Comparison of ENCODE assay signal across 22 cellular contexts in genomic region chr1:68132426-68133130, GRCh38.
"Had no signal": no experiment of that assay in that cellular context is flagged by ENCODE, and none has a peak within 500 bp of the region (broad histone marks: within the 10 kb centered on the region; RNA-seq: fewer than 3 reads in every experiment).

No MANE protein-coding gene starts in this region.

- H3K27me3 ChIP-seq: dorsolateral prefrontal cortex, sigmoid colon, suprapubic skin, thyroid gland, upper lobe of right lung, vagina had no signal

- H3K9ac ChIP-seq: parathyroid adenoma had no signal

- H3K79me2 ChIP-seq: parathyroid adenoma had no signal

- ATAC-seq: left cardiac atrium; lower lobe of right lung; natural killer cell treated with Interleukin-12 subunit alpha and Interleukin-12 subunit beta and Interleukin-15 and Interleukin-18, amount 100 ng/mL, for 72 hours; psoas muscle; upper lobe of right lung had no signal

- H3K27ac ChIP-seq: dorsolateral prefrontal cortex, left ventricle myocardium inferior, lower lobe of right lung, parathyroid adenoma, psoas muscle, suprapubic skin, thyroid gland, upper lobe of right lung, vagina had no signal

- DNase-seq: cortex of kidney; dorsolateral prefrontal cortex; effector CD8-positive, alpha-beta T cell; glutamatergic neuron; kidney; left cardiac atrium; left ventricle myocardium inferior; lower lobe of right lung; mesenchymal stem cell; midbrain; occipital lobe; psoas muscle; sigmoid colon; small intestine; stimulated activated CD4-positive, alpha-beta T cell treated with anti-CD3 and anti-CD28 coated beads, Interleukin-12 subunit alpha, Interleukin-12 subunit beta, amount 100 ng/mL, for 4 hours; stimulated activated naive CD4-positive, alpha-beta T cell treated with Interleukin-2 at 50 U/mL for 16 hours; thyroid gland; upper lobe of right lung had no signal

- H3K9me3 ChIP-seq: left ventricle myocardium inferior, lower lobe of right lung, psoas muscle, sigmoid colon, suprapubic skin, thyroid gland, upper lobe of right lung, vagina had no signal

- H2AFZ ChIP-seq: parathyroid adenoma had no signal

- H3K4me3 ChIP-seq: dorsolateral prefrontal cortex, left ventricle myocardium inferior, lower lobe of right lung, psoas muscle, sigmoid colon, suprapubic skin, thyroid gland, upper lobe of right lung, vagina had no signal

- H3K4me1 ChIP-seq: lower lobe of right lung, thyroid gland, upper lobe of right lung had no signal
